10 cellular contexts compared by ENCODE assay signal in genomic region chr1:65791860-65792670, GRCh38. TPM values are rescaled to one million over a fixed set of nuclear protein-coding genes. Genes with fewer than 3 reads are reported as not detected.
DNase-seq lines count a peak whose midpoint lies in the region; ATAC-seq and TF ChIP-seq lines count a peak whose summit lies in the region.
"Had no signal": no experiment of that assay in that cellular context is flagged by ENCODE, and none has a peak within 500 bp of the region (broad histone marks: within the 10 kb centered on the region; RNA-seq: fewer than 3 reads in every experiment).

No MANE protein-coding gene starts in this region.

- TF ChIP-seq POLR2A in body of pancreas (IDR thresholded peaks at IDR 0.05): no peak

- TF ChIP-seq CTCF in DND-41 (IDR thresholded peaks at IDR 0.05; ENCODE audit: borderline replicate concordance, extremely low read depth, low read length, poor library complexity, severe bottlenecking) (no peak), osteoblast (IDR thresholded peaks at IDR 0.05; ENCODE audit: extremely low read depth, low read depth, low read length) (no peak), body of pancreas (IDR thresholded peaks at IDR 0.05) (no peak)

- no peak overlapping the region for H2AFZ ChIP-seq in DND-41 (ENCODE audit: low read depth, low read length)
- peak overlapping the region; percentile 88 for H2AFZ ChIP-seq in osteoblast (ENCODE audit: low read length)

- ATAC-seq in DND-41 (ENCODE audit: insufficient read depth, low read depth) (no peak), Right ventricle myocardium inferior (no peak), HG02571 (IDR thresholded peaks at IDR 0.05; ENCODE audit: unreplicated experiment) (no peak), HG03565 (IDR thresholded peaks at IDR 0.05; ENCODE audit: unreplicated experiment) (no peak), body of pancreas (no peak)

- H3K36me3 ChIP-seq in DND-41 (ENCODE audit: insufficient read depth, low read length) (no peaks in the 10 kb centered on the region), osteoblast (ENCODE audit: insufficient read depth, low read length) (no peaks in the 10 kb centered on the region), body of pancreas (replicated peaks in 1 of 2; ENCODE audit: insufficient read depth in 1 of 2, low read depth in 2 of 2) (no peaks in the 10 kb centered on the region)

- H3K27ac ChIP-seq in DND-41 (ENCODE audit: low read length) (no peak overlapping the region), osteoblast (ENCODE audit: low read depth, low read length) (no peak overlapping the region), body of pancreas (no peak overlapping the region)

- H3K4me1 ChIP-seq in DND-41 (ENCODE audit: insufficient read depth, low read length) (no peaks in the 10 kb centered on the region), osteoblast (ENCODE audit: insufficient read depth, low read length) (peaks cover 17% of the 10 kb centered on the region), body of pancreas (peaks cover 8% of the 10 kb centered on the region)

- H4K20me1 ChIP-seq in DND-41 (ENCODE audit: insufficient read depth, low read length): no peaks in the 10 kb centered on the region
- H4K20me1 ChIP-seq in osteoblast (ENCODE audit: insufficient read depth, low read length): no peaks in the 10 kb centered on the region

- H3K9me3 ChIP-seq in DND-41 (ENCODE audit: insufficient read depth, low read length, severe bottlenecking) (no peaks in the 10 kb centered on the region), osteoblast (ENCODE audit: low read depth, low read length) (peaks cover 3% of the 10 kb centered on the region), body of pancreas (no peaks in the 10 kb centered on the region)

- H3K27me3 ChIP-seq in DND-41 (ENCODE audit: insufficient read depth, low read length, poor library complexity): no peaks in the 10 kb centered on the region
- H3K27me3 ChIP-seq in osteoblast (ENCODE audit: insufficient read depth, low read length): no peaks in the 10 kb centered on the region
- peaks cover 0 to 6% of the 10 kb centered on the region in 2 donors for H3K27me3 ChIP-seq in body of pancreas

- H3K4me2 ChIP-seq in DND-41 (ENCODE audit: insufficient read depth, low read length): no peak overlapping the region
- peak overlapping the region; percentile 89 for H3K4me2 ChIP-seq in osteoblast (ENCODE audit: insufficient read depth, low read length)

- no peaks in the 10 kb centered on the region for H3K79me2 ChIP-seq in DND-41 (ENCODE audit: insufficient read depth, low read length)
- H3K79me2 ChIP-seq in osteoblast (ENCODE audit: insufficient read depth, low read length): peaks cover 25% of the 10 kb centered on the region

- H3K9ac ChIP-seq in DND-41 (ENCODE audit: low read depth, low read length): no peak overlapping the region

- intact Hi-C loops in Right ventricle myocardium inferior (cut with DNase I): no loop called here
- intact Hi-C loops in body of pancreas (cut with DNase I): no loop called here

- WGBS in body of pancreas, 2 donors: 4 to 7% methylated on average over 35 of the region's 35 CpGs

- DNase-seq in DND-41 (peak; percentile 5), NCI-H82 treated with DMSO at 0.1 percent for 48 hours (lab: John Stamatoyannopoulos, UW; ENCODE audit: unreplicated experiment) (peak; percentile 23), Right ventricle myocardium inferior (ENCODE audit: missing footprints) (peak; percentile 22), osteoblast (ENCODE audit: insufficient read length, low spot score, missing footprints) (peak; percentile 71), dedifferentiated amniotic fluid mesenchymal stem cell (ENCODE audit: extremely low spot score) (no peak), body of pancreas (no peak)
- DNase-seq: activated naive CD4-positive, alpha-beta T cell treated with anti-CD3 and anti-CD28 coated beads for 36 hours; midbrain had no signal

- no peak overlapping the region for H3K4me3 ChIP-seq in DND-41 (ENCODE audit: low read depth in 1 of 2, low read length in 2 of 2)
- peak overlapping the region; percentile 82 for H3K4me3 ChIP-seq in osteoblast (ENCODE audit: insufficient read depth, low read length)
- H3K4me3 ChIP-seq in body of pancreas: no peak overlapping the region

RNA-seq across cellular contexts. Expression of gene PDE4B, which starts 0.6 kb away (rescaled TPM):
- total RNA-seq in Right ventricle myocardium inferior: 12.0 TPM
- 19.2 and 21.4 TPM in 2 replicates for total RNA-seq in osteoblast
- total RNA-seq in body of pancreas: 10 to 100 TPM in 1 of 2 donors, 1 to 10 TPM in 1; 1.6 to 12.2 TPM

Comparison
In these comparisons a context has a peak if more than half of its experiments do, and no peak if none do; other contexts are left out.
1. DNase-seq: peak in DND-41 (single experiment), NCI-H82 treated with DMSO at 0.1 percent for 48 hours (single experiment), Right ventricle myocardium inferior (single experiment) and osteoblast (single experiment); none in dedifferentiated amniotic fluid mesenchymal stem cell (single experiment) and body of pancreas (0 of 4).